Comparison of ENCODE assay signal across 8 cellular contexts in genomic region chr22:17629167-17629489, GRCh38. TPM values are rescaled to one million over a fixed set of nuclear protein-coding genes. Genes with fewer than 3 reads are reported as not detected.
DNase-seq lines count a peak whose midpoint lies in the region; ATAC-seq, FAIRE-seq and TF ChIP-seq lines count a peak whose summit lies in the region.

No MANE protein-coding gene starts in this region.

- peak overlapping the region; percentile 79 for H4K5ac ChIP-seq in H1 (ENCODE audit: insufficient read length, low read depth, low read length)

- H3K23me2 ChIP-seq in H1 (ENCODE audit: low read depth, low read length), result peaks cover 4% of the 10 kb centered on the region; the same call in 1 of the 2 replicates

- H3K79me2 ChIP-seq in H1 (ENCODE audit: control insufficient read depth in 1 of 2, insufficient read depth in 2 of 2, low read length in 2 of 2), result peaks cover 3 to 34% of the 10 kb centered on the region in 2 experiments; a peak in 3 of 4 replicates
- peaks cover 26% of the 10 kb centered on the region for H3K79me2 ChIP-seq in neural cell (replicated peaks; ENCODE audit: insufficient read depth, low read length)

- WGBS in H1 (ENCODE audit: extremely low coverage in 1 of 2, insufficient coverage in 1 of 2, insufficient read length in 1 of 2, insufficient replicate concordance in 2 of 2, low coverage in 1 of 2, low lambda C conversion rate in 2 of 2, missing lambda C conversion rate in 1 of 2), 2 experiments, result 17% methylated on average over 1 of the region's 1 CpG; no CpG with 5 or more reads in 1 of the 2 experiments

- H3K36me3 ChIP-seq in NT2/D1 (ENCODE audit: insufficient read depth, insufficient read length, low read length) (peaks cover 3% of the 10 kb centered on the region), H1 (ENCODE audit: control insufficient read depth in 2 of 4, insufficient read depth in 4 of 4, low read length in 3 of 4) (no peaks in the 10 kb centered on the region), neural cell (ENCODE audit: insufficient read depth, low read length) (no peaks in the 10 kb centered on the region)

- no peak for TF ChIP-seq POLR2A in H1 (IDR thresholded peaks at IDR 0.05; ENCODE audit: control extremely low read depth in 1 of 2, low read depth in 2 of 2, low read length in 2 of 2)

- no peak overlapping the region for H4K91ac ChIP-seq in H1 (replicated peaks; ENCODE audit: insufficient read length, low read length)

- H4K20me1 ChIP-seq in H1 (replicated peaks in 1 of 2; ENCODE audit: control insufficient read depth in 1 of 2, insufficient read depth in 2 of 2, low read length in 2 of 2), result no peaks in the 10 kb centered on the region
- no peaks in the 10 kb centered on the region for H4K20me1 ChIP-seq in neural cell (ENCODE audit: insufficient read depth)

- no peak overlapping the region for H3K4ac ChIP-seq in H1 (replicated peaks; ENCODE audit: insufficient read length, low read depth, low read length)

- H3K4me1 ChIP-seq in NT2/D1 (ENCODE audit: insufficient read depth, insufficient read length) (no peaks in the 10 kb centered on the region), H1 (replicated peaks in 1 of 4; ENCODE audit: control insufficient read depth in 3 of 4, insufficient read depth in 4 of 4, low read length in 3 of 4) (no peaks in the 10 kb centered on the region)

- H3K4me2 ChIP-seq in H1 (ENCODE audit: insufficient read depth in 1 of 2, low read depth in 2 of 2, low read length in 2 of 2) (peak overlapping the region; percentile 73 to 82), neural cell (ENCODE audit: low read length) (peak overlapping the region; percentile 76)

- POLR2A ChIA-PET in H1 (lab: Charles Lee; ENCODE audit: partially characterized antibody), result interaction anchor here (0.8 to 0.9 kb wide), 3 partner anchors 10 to 92 kb away, joined by 3 to 8 read pairs (median 4); partner anchors contain the start of gene BCL2L13

- no peaks in the 10 kb centered on the region for H3K9me2 ChIP-seq in neural cell (ENCODE audit: insufficient read depth, low read length)

- no peak overlapping the region for H3K18ac ChIP-seq in H1 (ENCODE audit: extremely low read depth, low read length)

- H3K23ac ChIP-seq in H1 (ENCODE audit: insufficient read length), result no peak overlapping the region

- peak overlapping the region; percentile 63 for H3K56ac ChIP-seq in H1 (replicated peaks; ENCODE audit: insufficient read length, low read depth, low read length)

- ATAC-seq in HG02870 (IDR thresholded peaks at IDR 0.05; ENCODE audit: unreplicated experiment) (no peak), HG02571 (IDR thresholded peaks at IDR 0.05; ENCODE audit: unreplicated experiment) (no peak)

- peak overlapping the region; percentile 65 for H2BK120ac ChIP-seq in H1 (replicated peaks; ENCODE audit: low read depth, low read length)

- TF ChIP-seq CTCF in C4-2B (conservative IDR thresholded peaks at IDR 0.05) (no peak), H1 (IDR thresholded peaks at IDR 0.05; ENCODE audit: control extremely low read depth in 1 of 3, insufficient read depth in 1 of 3, low read depth in 1 of 3, low read length in 3 of 3) (no peak), neural cell (IDR thresholded peaks at IDR 0.05; ENCODE audit: poor library complexity, severe bottlenecking) (no peak)

- no peak overlapping the region for H2AFZ ChIP-seq in H1 (ENCODE audit: low read length)
- H2AFZ ChIP-seq in neural cell (ENCODE audit: low read depth, low read length), result peak overlapping the region; percentile 80

- H3K27ac ChIP-seq in C4-2B, result peak overlapping the region; percentile 81
- H3K27ac ChIP-seq in H1 (ENCODE audit: low read depth, low read length), result peak overlapping the region; percentile 84
- peak overlapping the region; percentile 88 for H3K27ac ChIP-seq in neural cell (ENCODE audit: low read length)

- H3K27me3 ChIP-seq in NT2/D1 (ENCODE audit: insufficient read depth, insufficient read length) (no peaks in the 10 kb centered on the region), H1 (replicated peaks in 1 of 4; ENCODE audit: control insufficient read depth in 3 of 4, extremely low read depth in 1 of 4, insufficient read depth in 3 of 4, low read length in 3 of 4) (no peaks in the 10 kb centered on the region), neural cell (ENCODE audit: insufficient read depth, low read depth, low read length) (no peaks in the 10 kb centered on the region)

- no peak overlapping the region for H2AK5ac ChIP-seq in H1 (ENCODE audit: low read depth, low read length)

- H2BK12ac ChIP-seq in H1 (ENCODE audit: low read depth, low read length), result no peak overlapping the region

- TF ChIP-seq RAD21 in H1 (IDR thresholded peaks at IDR 0.05 in 1 of 2, conservative IDR thresholded peaks at IDR 0.05 in 1 of 2; ENCODE audit: low read depth in 2 of 2, low read length in 2 of 2), result no peak
- no peak for TF ChIP-seq RAD21 in neural cell (conservative IDR thresholded peaks at IDR 0.05)

- no peak overlapping the region for H2BK20ac ChIP-seq in H1 (ENCODE audit: low read length)

- CTCF ChIA-PET in H1 (lab: Charles Lee; ENCODE audit: partially characterized antibody), result no interaction called here

- FAIRE-seq in H1 (lab: Jason Lieb, UNC), result no peak
- no peak for FAIRE-seq in RCC 7860 (lab: Jason Lieb, UNC)

- DNase-seq in NT2/D1 (ENCODE audit: low read depth, low spot score) (no peak), H1 (ENCODE audit: low read depth in 1 of 2, low spot score in 2 of 2) (no peak), RCC 7860 (ENCODE audit: low spot score) (no peak), anterior cingulate cortex (lab: John Stamatoyannopoulos, UW) (no peak)

- no peak overlapping the region for H3K14ac ChIP-seq in H1 (ENCODE audit: insufficient read length)

- peaks cover 2% of the 10 kb centered on the region; the same call in 1 of the 2 replicates for H3K79me1 ChIP-seq in H1 (ENCODE audit: low read depth, low read length)

- H3K9ac ChIP-seq in NT2/D1 (ENCODE audit: insufficient read length, low read depth), result peak overlapping the region; percentile 99
- H3K9ac ChIP-seq in H1 (replicated peaks in 1 of 4; ENCODE audit: extremely low read depth in 1 of 4, low read depth in 3 of 4, low read length in 3 of 4), result peak overlapping the region; percentile 52 to 95 (median 88)
- H3K9ac ChIP-seq in neural cell (ENCODE audit: low read length), result peak overlapping the region; percentile 94

- no peak for TF ChIP-seq EP300 in H1 (IDR thresholded peaks at IDR 0.05; ENCODE audit: borderline replicate concordance in 1 of 2, low read depth in 2 of 2, low read length in 2 of 2)
- TF ChIP-seq EP300 in neural cell (conservative IDR thresholded peaks at IDR 0.05; ENCODE audit: poor library complexity, severe bottlenecking), result no peak

- no peak overlapping the region for H2BK15ac ChIP-seq in H1 (ENCODE audit: low read length)

- H3K4me3 ChIP-seq in NT2/D1 (ENCODE audit: insufficient read length, low read depth), result peak overlapping the region; percentile 99
- peak overlapping the region; percentile 88 to 100 (median 94) for H3K4me3 ChIP-seq in H1 (ENCODE audit: extremely low read depth in 1 of 4, insufficient read depth in 2 of 4, low read depth in 3 of 4, low read length in 4 of 4)
- H3K4me3 ChIP-seq in neural cell (ENCODE audit: low read length), result peak overlapping the region; percentile 83

- H3K9me3 ChIP-seq in NT2/D1 (ENCODE audit: insufficient read depth, low read length) (no peaks in the 10 kb centered on the region), H1 (ENCODE audit: insufficient read depth in 2 of 2, low read depth in 1 of 2, low read length in 1 of 2) (no peaks in the 10 kb centered on the region), neural cell (ENCODE audit: low read length) (no peaks in the 10 kb centered on the region)

- H3F3A ChIP-seq in neural cell (ENCODE audit: insufficient read depth, low read length, poor library complexity, severe bottlenecking), result peaks cover 3% of the 10 kb centered on the region

- peak overlapping the region; percentile 90; the same call in 1 of the 2 replicates for H4K8ac ChIP-seq in H1 (ENCODE audit: extremely low read depth, insufficient read depth, low read length)

- peak overlapping the region; percentile 92; the same call in 1 of the 2 replicates for H2BK5ac ChIP-seq in H1 (ENCODE audit: low read depth, low read length)

TF ChIP-seq in H1, 55 proteins besides CTCF, POLR2A, EP300 and RAD21 (continues in another document):
- TF ChIP-seq ASH2L (IDR thresholded peaks at IDR 0.05; ENCODE audit: low read length) (no peak), CHD1 (IDR thresholded peaks at IDR 0.05; ENCODE audit: low read depth, low read length) (no peak), TAF7 (optimal IDR thresholded peaks at IDR 0.05; ENCODE audit: borderline replicate concordance, low read depth, low read length) (no peak), ZNF274 (IDR thresholded peaks at IDR 0.05; ENCODE audit: borderline replicate concordance, extremely low read depth, low read length) (no peak)

TF ChIP-seq in neural cell, 6 proteins besides CTCF, POLR2A, EP300 and RAD21:
- no peak for TF ChIP-seq TAF1 (IDR thresholded peaks at IDR 0.05; ENCODE audit: low read depth)
- TF ChIP-seq MXI1 (conservative IDR thresholded peaks at IDR 0.05; ENCODE audit: poor library complexity, severe bottlenecking), result no peak

RNA-seq across cellular contexts. Expression of gene ATP6V1E1, which starts 0.6 kb away (rescaled TPM):
- 87.3 and 88.1 TPM in 2 replicates for total RNA-seq in H1 (2021; fragmentation: NEBNext Ultra II Directional; extraction: Animal tissue kit (Norgen Biotek cat#: 25700))
- polyA plus RNA-seq in H1 (2011; rRNA removed), result 49.3 and 80.4 TPM in 2 replicates
- 66.5 TPM for polyA plus RNA-seq in H1 (2011; cell fraction: cytosol; rRNA removed)
- polyA plus RNA-seq in H1 (2011; cell fraction: nucleus; rRNA removed), result 41.6 TPM
- 89.0 to 112 TPM (median 92.9 TPM) in 4 replicates for polyA plus RNA-seq in H1 (2012, experiment 1 of 2)
- polyA plus RNA-seq in H1 (2012, experiment 2 of 2), result 23.3 TPM
- polyA plus RNA-seq in H1 (2013, experiment 1 of 2), result 84.5 TPM
- polyA plus RNA-seq in H1 (2013, experiment 2 of 2), result 88.9 TPM
- 72.0 and 72.8 TPM in 2 replicates for polyA minus RNA-seq in H1 (2011; rRNA and poly(A)+ RNA removed)
- 33.8 TPM for polyA minus RNA-seq in H1 (2011; cell fraction: cytosol; rRNA and poly(A)+ RNA removed)
- polyA minus RNA-seq in H1 (2011; cell fraction: nucleus; rRNA and poly(A)+ RNA removed), result 26.7 TPM
- 180 and 224 TPM in 2 replicates for polyA plus RNA-seq in neural cell
- polyA minus RNA-seq in neural cell, result 115 and 137 TPM in 2 replicates

RNA-seq across cellular contexts. Expression of gene BCL2L13, which starts 9.4 kb away (rescaled TPM):
- total RNA-seq in H1 (2021; fragmentation: NEBNext Ultra II Directional; extraction: Animal tissue kit (Norgen Biotek cat#: 25700)), result 34.8 and 35.0 TPM in 2 replicates
- polyA plus RNA-seq in H1 (2011; rRNA removed) (17.5 and 20.7 TPM in 2 replicates), neural cell (20.8 and 21.6 TPM in 2 replicates)
- polyA plus RNA-seq in H1 (2011; cell fraction: cytosol; rRNA removed), result 25.8 TPM
- 17.6 TPM for polyA plus RNA-seq in H1 (2011; cell fraction: nucleus; rRNA removed)
- 20.9 to 24.3 TPM (median 22.9 TPM) in 4 replicates for polyA plus RNA-seq in H1 (2012, experiment 1 of 2)
- polyA plus RNA-seq in H1 (2012, experiment 2 of 2), result 12.5 TPM
- polyA plus RNA-seq in H1 (2013, experiment 1 of 2), result 18.5 TPM
- polyA plus RNA-seq in H1 (2013, experiment 2 of 2), result 18.3 TPM
- polyA minus RNA-seq in H1 (2011; rRNA and poly(A)+ RNA removed), result 31.9 and 40.7 TPM in 2 replicates
- polyA minus RNA-seq in H1 (2011; cell fraction: cytosol; rRNA and poly(A)+ RNA removed), result 24.0 TPM
- 18.7 TPM for polyA minus RNA-seq in H1 (2011; cell fraction: nucleus; rRNA and poly(A)+ RNA removed)
- 42.1 and 47.7 TPM in 2 replicates for polyA minus RNA-seq in neural cell
